In the genomic region with DNA sequence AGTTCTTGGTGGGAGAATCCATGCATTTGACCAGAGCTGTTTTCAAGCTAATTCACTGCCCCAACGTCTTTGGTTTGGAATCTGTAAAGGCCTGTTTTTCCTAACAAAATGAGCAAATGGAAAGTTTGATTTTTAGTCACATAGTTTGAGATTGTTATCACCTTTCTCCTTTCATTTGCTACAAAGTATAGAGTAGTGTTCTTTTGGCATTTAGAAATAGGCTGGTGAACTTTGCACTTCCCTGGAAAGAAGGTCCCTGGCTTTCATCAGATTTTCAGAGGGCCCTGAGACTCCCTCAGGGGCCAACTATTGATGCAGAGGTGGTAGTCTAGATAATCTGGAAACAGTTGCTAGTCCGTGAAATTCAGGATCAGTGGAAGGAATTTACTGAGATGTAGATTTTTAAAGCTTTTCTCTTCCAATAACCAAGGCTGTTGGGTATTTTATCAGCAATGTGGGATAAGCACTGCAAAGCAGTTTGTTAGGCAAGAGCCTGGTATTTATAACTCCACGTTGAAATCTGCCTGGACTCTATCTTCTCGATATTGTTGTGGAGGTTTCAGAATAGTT, we compare ENCODE assay signal across 8 cellular contexts. TPM values are rescaled to one million over a fixed set of nuclear protein-coding genes. Genes with fewer than 3 reads are reported as not detected.
A peak's percentile ranks its signal among the peaks of the same experiment; 100 is the strongest.
DNase-seq lines count a peak whose midpoint lies in the region; ATAC-seq and TF ChIP-seq lines count a peak whose summit lies in the region.

No MANE protein-coding gene starts in this region.

- no peak for TF ChIP-seq CTCF in GM12865 (IDR thresholded peaks at IDR 0.05; ENCODE audit: insufficient read depth, low read depth, low read length, missing control alignments)
- TF ChIP-seq CTCF in PC-3 (conservative IDR thresholded peaks at IDR 0.05; ENCODE audit: low read depth, low read length): no peak

- no peaks in the 10 kb centered on the region for H3K9me2 ChIP-seq in PC-3 (replicated peaks; ENCODE audit: low read length)

- H3K4me2 ChIP-seq in PC-3 (ENCODE audit: low read length) (peak overlapping the region; percentile 95), trophoblast cell (ENCODE audit: low read length) (peak overlapping the region; percentile 26)

- no peak overlapping the region for H2BK5ac ChIP-seq in trophoblast cell (ENCODE audit: low read depth, low read length, poor library complexity)

- H3K36me3 ChIP-seq in PC-3 (ENCODE audit: low read depth, low read length) (no peaks in the 10 kb centered on the region), trophoblast cell (ENCODE audit: control insufficient read depth in 1 of 2, insufficient read depth in 2 of 2, low read length in 2 of 2) (no peaks in the 10 kb centered on the region)

- H3K27me3 ChIP-seq in PC-3 (ENCODE audit: low read length) (no peaks in the 10 kb centered on the region), trophoblast cell (ENCODE audit: insufficient read depth, low read length) (no peaks in the 10 kb centered on the region)

- BruUV-seq in PC-3 (replicated peaks; lab: Mats Ljungman, UMichigan): no TSS peak

- POLR2A ChIA-PET in PC-3 (lab: Charles Lee; ENCODE audit: unreplicated experiment): interaction anchor here (0.5 to 0.6 kb wide), 2 partner anchors 119 to 1079 kb away, joined by 3 read pairs; no protein-coding TSS in a partner anchor

- H3K23ac ChIP-seq in trophoblast cell (ENCODE audit: low read length): no peak overlapping the region

- intact Hi-C loops in PC-3 (cut with micrococcal nuclease): loop anchor here (2.0 kb wide), 1 partner anchor 22 kb away; no protein-coding TSS in a partner anchor

- H3K27ac ChIP-seq in PC-3 (ENCODE audit: low read length): peak overlapping the region; percentile 20
- peak overlapping the region; percentile 93 for H3K27ac ChIP-seq in epithelial cell of prostate
- peak overlapping the region; percentile 67 for H3K27ac ChIP-seq in trophoblast cell (ENCODE audit: low read depth, low read length)

- H3K9me3 ChIP-seq in PC-3 (ENCODE audit: low read length): no peaks in the 10 kb centered on the region
- H3K9me3 ChIP-seq in trophoblast cell (ENCODE audit: insufficient read depth, low read depth, low read length): no peaks in the 10 kb centered on the region

- no peak overlapping the region for H4K91ac ChIP-seq in trophoblast cell (ENCODE audit: low read depth, low read length)

- no peak overlapping the region for H3K18ac ChIP-seq in trophoblast cell (ENCODE audit: low read length)

- H3K9ac ChIP-seq in PC-3 (ENCODE audit: low read length) (peak overlapping the region; percentile 93; the same call in 1 of the 2 replicates), trophoblast cell (ENCODE audit: low read length) (no peak overlapping the region)

- WGBS in trophoblast cell (ENCODE audit: extremely low coverage, insufficient coverage, insufficient read length): no CpG with 5 or more reads among the region's 4 CpGs

- peaks cover 12% of the 10 kb centered on the region for H3K79me1 ChIP-seq in trophoblast cell (ENCODE audit: low read length)

- H2AFZ ChIP-seq in PC-3 (ENCODE audit: low read length) (no peak overlapping the region), trophoblast cell (ENCODE audit: insufficient read depth, low read length, poor library complexity) (no peak overlapping the region)

- peaks cover 24% of the 10 kb centered on the region for H3K4me1 ChIP-seq in PC-3 (ENCODE audit: insufficient read depth, low read length)
- peaks cover 3 to 4% of the 10 kb centered on the region in 2 experiments for H3K4me1 ChIP-seq in trophoblast cell (ENCODE audit: control insufficient read depth in 1 of 2, insufficient read depth in 2 of 2, low read length in 2 of 2)

- DNase-seq in GM12865 (ENCODE audit: low read depth) (no peak), PC-3 (no peak), epithelial cell of prostate (ENCODE audit: low read depth, low spot score) (no peak), trophoblast cell (peak in 1 of 2 donors; percentile 57), DMS53 (lab: John Stamatoyannopoulos, UW) (no peak), NCI-H82 treated with DMSO at 0.1 percent for 48 hours (lab: John Stamatoyannopoulos, UW; ENCODE audit: unreplicated experiment) (no peak)

- no peak overlapping the region for H3K4ac ChIP-seq in trophoblast cell (ENCODE audit: low read depth, low read length)

- no peak overlapping the region for H2BK120ac ChIP-seq in trophoblast cell (ENCODE audit: insufficient read depth, low read length, poor library complexity)

- H2BK12ac ChIP-seq in trophoblast cell (ENCODE audit: low read length): no peak overlapping the region

- no peak overlapping the region for H3K14ac ChIP-seq in trophoblast cell (ENCODE audit: low read length)

- CTCF ChIA-PET in PC-3 (lab: Charles Lee): no interaction called here

- H4K8ac ChIP-seq in trophoblast cell (ENCODE audit: low read depth, low read length): no peak overlapping the region

- H3K4me3 ChIP-seq in GM12865 (ENCODE audit: low read depth, low read length): peak overlapping the region; percentile 71
- peak overlapping the region; percentile 89 for H3K4me3 ChIP-seq in PC-3 (ENCODE audit: low read length)
- no peak overlapping the region for H3K4me3 ChIP-seq in trophoblast cell (ENCODE audit: low read depth, low read length)

- H2AK5ac ChIP-seq in trophoblast cell (ENCODE audit: low read length): no peak overlapping the region

- H4K12ac ChIP-seq in trophoblast cell (ENCODE audit: low read depth, low read length): no peak overlapping the region

- peaks cover 67% of the 10 kb centered on the region for H3K79me2 ChIP-seq in PC-3 (ENCODE audit: low read length)
- peaks cover 11% of the 10 kb centered on the region for H3K79me2 ChIP-seq in trophoblast cell (ENCODE audit: control insufficient read depth, insufficient read depth, low read length, poor library complexity)

- H3F3A ChIP-seq in PC-3 (ENCODE audit: low read length, unreplicated experiment): no peaks in the 10 kb centered on the region

- no peak for ATAC-seq in PC-3
- ATAC-seq in HG03196 (IDR thresholded peaks at IDR 0.05; ENCODE audit: unreplicated experiment): no peak
- ATAC-seq in HG03039 (IDR thresholded peaks at IDR 0.05; ENCODE audit: unreplicated experiment): no peak

- peaks cover 41% of the 10 kb centered on the region for H4K20me1 ChIP-seq in PC-3 (ENCODE audit: low read length)

RNA-seq across cellular contexts. Expression of gene ARFGEF2, which starts 1.7 kb away (rescaled TPM):
- total RNA-seq in PC-3 (2014; rRNA removed): 33.5 and 35.9 TPM in 2 replicates
- 11.8 and 12.1 TPM in 2 replicates for polyA plus RNA-seq in trophoblast cell (2013)

Comparison
In these comparisons a context has a peak if more than half of its experiments do, and no peak if none do; other contexts are left out.
1. H3K27ac ChIP-seq: peak in every context shown above with its lines; median percentile 93 in epithelial cell of prostate; 67 in trophoblast cell; 20 in PC-3.